In the genomic region with DNA sequence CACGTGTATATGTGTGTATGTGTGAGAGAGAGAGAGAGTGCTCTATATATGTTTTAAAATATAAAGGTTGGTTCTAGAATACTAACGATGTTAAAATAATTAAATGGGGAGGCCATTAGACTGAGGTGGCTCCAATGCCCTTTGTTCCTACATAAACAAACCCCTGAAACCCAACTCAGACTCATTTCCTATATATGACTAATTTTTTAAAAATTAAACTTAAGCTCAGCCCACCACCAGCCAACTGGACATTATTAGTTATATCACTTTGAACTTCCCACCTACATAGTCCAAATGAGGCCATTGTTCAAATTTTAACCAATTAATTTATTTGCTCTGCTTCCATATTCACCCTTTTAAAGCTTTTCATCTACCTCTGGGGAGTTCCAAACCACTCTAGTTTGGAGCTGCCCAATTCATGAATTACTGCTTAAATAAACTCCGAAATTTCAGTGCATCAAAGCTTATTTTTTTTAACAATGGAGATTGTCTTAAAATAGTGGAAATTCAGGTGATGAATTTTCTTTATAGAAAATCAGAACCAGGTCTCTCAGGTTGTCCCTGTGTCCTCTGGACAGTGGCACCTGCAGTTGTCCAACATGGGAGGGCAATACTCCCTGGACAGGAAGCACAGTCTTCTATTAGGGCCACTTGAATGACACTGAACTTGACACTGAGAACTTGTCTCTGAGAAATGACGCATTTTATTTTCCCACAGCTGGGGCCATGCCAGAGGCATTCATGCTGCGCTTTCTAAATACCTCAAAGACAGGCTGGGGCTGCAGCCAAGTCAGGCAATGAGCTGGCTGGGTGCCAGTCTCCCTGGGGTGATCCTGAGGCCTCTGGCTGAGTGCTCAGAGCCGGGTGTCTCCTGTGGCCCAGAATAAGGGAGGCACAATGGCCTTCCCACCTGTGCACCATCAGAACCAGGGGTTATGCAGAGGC, we compare ENCODE assay signal across 9 cellular contexts.
DNase-seq lines count a peak whose midpoint lies in the region; ATAC-seq and TF ChIP-seq lines count a peak whose summit lies in the region.
"Had no signal": no experiment of that assay in that cellular context is flagged by ENCODE, and none has a peak within 500 bp of the region (broad histone marks: within the 10 kb centered on the region; RNA-seq: fewer than 3 reads in every experiment).

No MANE protein-coding gene starts in this region.

- DNase-seq in AG08396 (ENCODE audit: low spot score) = peak; percentile 87
- peak; percentile 4 for DNase-seq in NCI-H1694 treated with DMSO at 0.1 percent for 48 hours (lab: John Stamatoyannopoulos, UW)
- DNase-seq in MCF 10A (ENCODE audit: unreplicated experiment) = peak; percentile 93
- DNase-seq in left lung = peak; percentile 85 to 91
- DNase-seq in natural killer cell = no peak
- DNase-seq in activated T-helper 2 cell treated with anti-CD3 and anti-CD28 coated beads, Interferon-gamma antibody, Interleukin-2, Interleukin-4, amounts not matched to agents 10 μg/mL and 5 μg/mL and 100 μg/mL, durations not matched to agents 14 hours and 24 hours and 36 hours (ENCODE audit: low spot score) = no peak
- DNase-seq in naive thymus-derived CD8-positive, alpha-beta T cell = no peak
- no peak for DNase-seq in G401 (ENCODE audit: low spot score)
- DNase-seq: NCI-H1436 treated with DMSO at 0.1 percent for 48 hours had no signal

- H3K4me3 ChIP-seq in left lung = no peak overlapping the region

- H3K4me1 ChIP-seq in left lung = no peaks in the 10 kb centered on the region

- no peaks in the 10 kb centered on the region for H3K9me3 ChIP-seq in left lung

- H3K27ac ChIP-seq in left lung = no peak overlapping the region

- H3K4me3 Mint-ChIP-seq in MCF 10A (ENCODE audit: unreplicated experiment) (no peak overlapping the region), natural killer cell (no peak overlapping the region)
- H3K4me3 Mint-ChIP-seq in activated T-helper 2 cell treated with anti-CD3 and anti-CD28 coated beads, Interferon-gamma antibody, Interleukin-2, Interleukin-4, amounts not matched to agents 10 μg/mL and 5 μg/mL and 100 μg/mL, durations not matched to agents 14 hours and 24 hours and 36 hours (ENCODE audit: low read depth) = no peak overlapping the region
- H3K4me3 Mint-ChIP-seq in naive thymus-derived CD8-positive, alpha-beta T cell = no peak overlapping the region

- H3K27me3 ChIP-seq in left lung = peaks cover 0 to 5% of the 10 kb centered on the region in 2 donors

- no peaks in the 10 kb centered on the region for H3K36me3 ChIP-seq in left lung

- ATAC-seq in left lung (peak; percentile 92), natural killer cell (no peak)
- no peak for ATAC-seq in naive thymus-derived CD8-positive, alpha-beta T cell

- in situ Hi-C loops in G401 (cut with HindIII; ENCODE audit: low sequenced_read_pairs) = no loop called here

- no peaks in the 10 kb centered on the region for H3K9me3 Mint-ChIP-seq in MCF 10A (ENCODE audit: unreplicated experiment)
- no peaks in the 10 kb centered on the region for H3K9me3 Mint-ChIP-seq in natural killer cell
- no peaks in the 10 kb centered on the region for H3K9me3 Mint-ChIP-seq in activated T-helper 2 cell treated with anti-CD3 and anti-CD28 coated beads, Interferon-gamma antibody, Interleukin-2, Interleukin-4, amounts not matched to agents 10 μg/mL and 5 μg/mL and 100 μg/mL, durations not matched to agents 14 hours and 24 hours and 36 hours
- H3K9me3 Mint-ChIP-seq in naive thymus-derived CD8-positive, alpha-beta T cell = peaks cover 0 to 3% (median 0%) of the 10 kb centered on the region in 9 donors

- H3K27ac Mint-ChIP-seq in MCF 10A (ENCODE audit: low read depth, unreplicated experiment) (peak overlapping the region; percentile 73), natural killer cell (no peak overlapping the region)
- no peak overlapping the region for H3K27ac Mint-ChIP-seq in activated T-helper 2 cell treated with anti-CD3 and anti-CD28 coated beads, Interferon-gamma antibody, Interleukin-2, Interleukin-4, amounts not matched to agents 10 μg/mL and 5 μg/mL and 100 μg/mL, durations not matched to agents 14 hours and 24 hours and 36 hours
- no peak overlapping the region for H3K27ac Mint-ChIP-seq in naive thymus-derived CD8-positive, alpha-beta T cell

- H3K4me1 Mint-ChIP-seq in MCF 10A (ENCODE audit: insufficient read depth, unreplicated experiment) (peaks cover 18% of the 10 kb centered on the region), natural killer cell (no peaks in the 10 kb centered on the region)
- H3K4me1 Mint-ChIP-seq in activated T-helper 2 cell treated with anti-CD3 and anti-CD28 coated beads, Interferon-gamma antibody, Interleukin-2, Interleukin-4, amounts not matched to agents 10 μg/mL and 5 μg/mL and 100 μg/mL, durations not matched to agents 14 hours and 24 hours and 36 hours (ENCODE audit: low read depth) = no peaks in the 10 kb centered on the region
- H3K4me1 Mint-ChIP-seq in naive thymus-derived CD8-positive, alpha-beta T cell = no peaks in the 10 kb centered on the region

- intact Hi-C loops in MCF 10A (cut with micrococcal nuclease) = loop anchor here (10.0 kb wide), 1 partner anchor 337 kb away; no protein-coding TSS in a partner anchor
- intact Hi-C loops in left lung (cut with DNase I) = no loop called here
- intact Hi-C loops in natural killer cell (cut with micrococcal nuclease) = no loop called here
- intact Hi-C loops in activated T-helper 2 cell treated with anti-CD3 and anti-CD28 coated beads, Interferon-gamma antibody, Interleukin-2, Interleukin-4, amounts not matched to agents 10 μg/mL and 5 μg/mL and 100 μg/mL, durations not matched to agents 14 hours and 24 hours and 36 hours (cut with micrococcal nuclease) = no loop called here

- H3K36me3 Mint-ChIP-seq in MCF 10A (ENCODE audit: insufficient read depth, unreplicated experiment) = no peaks in the 10 kb centered on the region
- H3K36me3 Mint-ChIP-seq in natural killer cell = no peaks in the 10 kb centered on the region
- H3K36me3 Mint-ChIP-seq in activated T-helper 2 cell treated with anti-CD3 and anti-CD28 coated beads, Interferon-gamma antibody, Interleukin-2, Interleukin-4, amounts not matched to agents 10 μg/mL and 5 μg/mL and 100 μg/mL, durations not matched to agents 14 hours and 24 hours and 36 hours (ENCODE audit: low read depth) = no peaks in the 10 kb centered on the region
- H3K36me3 Mint-ChIP-seq in naive thymus-derived CD8-positive, alpha-beta T cell = no peaks in the 10 kb centered on the region

- TF ChIP-seq CTCF in MCF 10A (IDR thresholded peaks at IDR 0.05; ENCODE audit: unreplicated experiment) (no peak), left lung (IDR thresholded peaks at IDR 0.05) (no peak), natural killer cell (IDR thresholded peaks at IDR 0.05) (no peak)

- POLR2A ChIA-PET in MCF 10A (lab: Yijun Ruan, JAX) = interaction anchor here (0.6 kb wide), 1 partner anchor 50 kb away, joined by 3 read pairs; no protein-coding TSS in a partner anchor
- POLR2A ChIA-PET in naive thymus-derived CD8-positive, alpha-beta T cell (lab: Charles Lee) = no interaction called here

- peaks cover 23% of the 10 kb centered on the region for H3K27me3 Mint-ChIP-seq in MCF 10A (ENCODE audit: insufficient read depth, unreplicated experiment)
- peaks cover 19 to 40% of the 10 kb centered on the region in 2 donors for H3K27me3 Mint-ChIP-seq in natural killer cell (ENCODE audit: low read depth in 2 of 2)
- H3K27me3 Mint-ChIP-seq in activated T-helper 2 cell treated with anti-CD3 and anti-CD28 coated beads, Interferon-gamma antibody, Interleukin-2, Interleukin-4, amounts not matched to agents 10 μg/mL and 5 μg/mL and 100 μg/mL, durations not matched to agents 14 hours and 24 hours and 36 hours (ENCODE audit: low read depth) = peaks cover 6% of the 10 kb centered on the region
- H3K27me3 Mint-ChIP-seq in naive thymus-derived CD8-positive, alpha-beta T cell = peaks cover 18 to 50% (median 29%) of the 10 kb centered on the region in 5 donors

- CTCF ChIA-PET in MCF 10A (lab: Yijun Ruan, JAX) = no interaction called here

- no TSS peak for BruUV-seq in MCF 10A (replicated peaks; lab: Mats Ljungman, UMichigan)

Comparison
In these comparisons a context has a peak if more than half of its experiments do, and no peak if none do; other contexts are left out.
1. DNase-seq: peak in AG08396 (single experiment), NCI-H1694 treated with DMSO at 0.1 percent for 48 hours (single experiment), MCF 10A (single experiment) and left lung (2 of 2); none in natural killer cell (single experiment), activated T-helper 2 cell treated with anti-CD3 and anti-CD28 coated beads, Interferon-gamma antibody, Interleukin-2, Interleukin-4, amounts not matched to agents 10 μg/mL and 5 μg/mL and 100 μg/mL, durations not matched to agents 14 hours and 24 hours and 36 hours (single experiment), naive thymus-derived CD8-positive, alpha-beta T cell (0 of 10) and G401 (single experiment).